ENCODE assay signal across 8 cellular contexts in the genomic region with DNA sequence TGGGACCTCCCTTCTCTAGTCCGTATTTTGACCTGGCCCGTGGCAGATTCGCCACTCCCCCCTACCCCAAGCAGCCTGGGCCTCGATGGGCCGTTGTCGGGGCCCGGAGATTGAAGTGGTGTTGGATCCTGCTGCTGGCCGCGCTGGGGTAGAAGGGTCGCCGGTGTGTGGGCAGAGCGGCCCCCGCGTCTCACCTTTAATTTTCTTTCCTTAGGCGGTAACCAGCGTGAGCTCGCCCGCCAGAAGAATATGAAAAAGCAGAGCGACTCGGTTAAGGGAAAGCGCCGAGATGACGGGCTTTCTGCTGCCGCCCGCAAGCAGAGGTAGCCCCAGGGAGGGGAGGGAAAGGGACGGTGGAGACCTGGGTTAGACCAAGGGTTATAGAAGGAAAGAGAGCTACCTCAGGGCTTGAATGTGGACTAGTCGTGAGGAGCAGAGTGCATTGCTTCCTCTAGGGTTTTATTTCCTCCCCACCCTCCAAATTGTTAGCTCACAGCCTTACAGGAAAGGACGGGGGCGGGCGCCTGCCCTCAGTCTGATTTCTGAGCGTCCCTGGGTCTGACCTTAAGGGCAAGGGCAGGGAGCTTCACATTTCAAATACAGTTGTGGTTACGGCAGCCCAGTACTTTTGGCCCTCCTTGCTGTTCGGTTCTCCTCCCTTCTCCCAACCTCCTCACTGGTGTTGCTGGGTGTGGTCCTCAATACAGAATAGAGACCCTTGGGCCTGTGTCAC. TPM values are rescaled to one million over a fixed set of nuclear protein-coding genes. Genes with fewer than 3 reads are reported as not detected.
DNase-seq lines count a peak whose midpoint lies in the region; ATAC-seq, FAIRE-seq and TF ChIP-seq lines count a peak whose summit lies in the region.

No MANE protein-coding gene starts in this region.

- H3K36me3 ChIP-seq in PC-3 (ENCODE audit: low read depth, low read length) (peaks cover 30% of the 10 kb centered on the region), K562 (ENCODE audit: control insufficient read depth, insufficient read depth, low read length) (peaks cover 43% of the 10 kb centered on the region), keratinocyte (ENCODE audit: control insufficient read depth in 2 of 2, extremely low read depth in 1 of 2, insufficient read depth in 2 of 2, low read length in 2 of 2) (peaks cover 19 to 37% of the 10 kb centered on the region in 2 experiments)

- intact Hi-C loops in PC-3 (cut with micrococcal nuclease) (loop anchor here (2.0 kb wide), 1 partner anchor 16 kb away; a partner anchor contains a TSS), K562 (cut with micrococcal nuclease) (no loop called here)

- H3K79me2 ChIP-seq in PC-3 (ENCODE audit: low read length), result peaks cover 35% of the 10 kb centered on the region
- peaks cover 36% of the 10 kb centered on the region for H3K79me2 ChIP-seq in K562 (ENCODE audit: control insufficient read depth, insufficient read depth, low read length)
- H3K79me2 ChIP-seq in keratinocyte (ENCODE audit: control insufficient read depth, insufficient read depth, low read length), result peaks cover 33% of the 10 kb centered on the region

- in situ Hi-C loops in K562 (cut with MboI), result no loop called here

- peaks cover 4% of the 10 kb centered on the region for H3F3A ChIP-seq in PC-3 (ENCODE audit: low read length, unreplicated experiment)

- H3K27ac ChIP-seq in PC-3 (ENCODE audit: low read length), result peak overlapping the region; percentile 74
- peak overlapping the region; percentile 99 for H3K27ac ChIP-seq in K562 (ENCODE audit: extremely low read depth, low read depth, low read length)
- H3K27ac ChIP-seq in keratinocyte (ENCODE audit: control insufficient read depth, insufficient read depth, low read length), result peak overlapping the region; percentile 97

- BruUV-seq in PC-3 (replicated peaks; lab: Mats Ljungman, UMichigan) (TSS peak; percentile 65), K562 (replicated peaks; lab: Mats Ljungman, UMichigan) (no TSS peak)

- peak overlapping the region; percentile 100 for H3K27ac Mint-ChIP-seq in stimulated activated naive B cell treated with anti-CD40 and anti-IgM and Interleukin-4, amounts not matched to agents 10 μg/mL and 1 μg/mL and 100 μg/mL, for 72 hours

- under 1% methylated on average over 33 of the region's 33 CpGs for WGBS in K562 (ENCODE audit: insufficient coverage, low coverage, missing lambda C conversion rate)

- CTCF ChIA-PET in PC-3 (lab: Charles Lee) (no interaction called here), K562 (lab: Yijun Ruan, JAX; ENCODE audit: low intra/inter-chr PET ratio) (no interaction called here)

- TF ChIP-seq CTCF in PC-3 (conservative IDR thresholded peaks at IDR 0.05; ENCODE audit: low read depth, low read length) (no peak), K562 (IDR thresholded peaks at IDR 0.05 in 2 of 3, conservative IDR thresholded peaks at IDR 0.05 in 1 of 3; ENCODE audit: insufficient read depth in 2 of 3, low read depth in 1 of 3, low read length in 3 of 3) (no peak), keratinocyte (optimal IDR thresholded peaks at IDR 0.05 in 1 of 3, IDR thresholded peaks at IDR 0.05 in 1 of 3, conservative IDR thresholded peaks at IDR 0.05 in 1 of 3; ENCODE audit: extremely low read depth in 1 of 3, insufficient read depth in 2 of 3, low read length in 3 of 3) (peak in 1 of 3 experiments; percentile 17)

- H3K27me3 ChIP-seq in PC-3 (ENCODE audit: low read length) (no peaks in the 10 kb centered on the region), K562 (ENCODE audit: control insufficient read depth in 2 of 2, insufficient read depth in 2 of 2, low read length in 2 of 2) (no peaks in the 10 kb centered on the region), keratinocyte (ENCODE audit: control insufficient read depth, extremely low read depth, insufficient read depth, low read length) (no peaks in the 10 kb centered on the region)

- peak overlapping the region; percentile 73 for H2AFZ ChIP-seq in PC-3 (ENCODE audit: low read length)
- 0 out of 2 replicates have a peak overlapping the region, but pooled peaks have one; percentile 25 for H2AFZ ChIP-seq in K562 (ENCODE audit: low read depth, low read length)
- H2AFZ ChIP-seq in keratinocyte (ENCODE audit: control insufficient read depth, low read length), result no peak overlapping the region

- TF ChIP-seq EP300 in K562 (IDR thresholded peaks at IDR 0.05; ENCODE audit: low read length), result no peak

- H3K9me3 ChIP-seq in PC-3 (ENCODE audit: low read length) (no peaks in the 10 kb centered on the region), K562 (replicated peaks; ENCODE audit: control insufficient read depth, insufficient read depth, low read depth, low read length) (no peaks in the 10 kb centered on the region), keratinocyte (ENCODE audit: control insufficient read depth, low read depth, low read length) (no peaks in the 10 kb centered on the region)

- peak overlapping the region; percentile 96 for H3K4me3 ChIP-seq in PC-3 (ENCODE audit: low read length)
- H3K4me3 ChIP-seq in K562, result peak overlapping the region; percentile 95
- peak overlapping the region; percentile 94 to 96 (median 94) for H3K4me3 ChIP-seq in keratinocyte (ENCODE audit: control insufficient read depth in 2 of 3, extremely low read depth in 1 of 3, insufficient read depth in 2 of 3, low read depth in 1 of 3, low read length in 3 of 3)

- peak overlapping the region; percentile 99 for H3K9ac ChIP-seq in PC-3 (ENCODE audit: low read length)
- peak overlapping the region; percentile 100 for H3K9ac ChIP-seq in K562 (ENCODE audit: insufficient read depth in 1 of 2, low read depth in 2 of 2, low read length in 2 of 2)
- peak overlapping the region; percentile 100 for H3K9ac ChIP-seq in keratinocyte (ENCODE audit: control insufficient read depth, extremely low read depth, insufficient read depth, low read length)

- H3K4me3 Mint-ChIP-seq in stimulated activated naive B cell treated with anti-CD40 and anti-IgM and Interleukin-4, amounts not matched to agents 10 μg/mL and 1 μg/mL and 100 μg/mL, for 72 hours, result peak overlapping the region; percentile 98 to 99

- H4K20me1 ChIP-seq in PC-3 (ENCODE audit: low read length), result peaks cover 5% of the 10 kb centered on the region; the same call in 1 of the 2 replicates
- H4K20me1 ChIP-seq in K562 (replicated peaks; ENCODE audit: control insufficient read depth, insufficient read depth, low read length), result peaks cover 17% of the 10 kb centered on the region; the same call in 1 of the 2 replicates
- no peaks in the 10 kb centered on the region for H4K20me1 ChIP-seq in keratinocyte (ENCODE audit: control insufficient read depth, extremely low read depth, insufficient read depth, low read length)

- TF ChIP-seq POLR2A in GM12891 (IDR thresholded peaks at IDR 0.05; ENCODE audit: low read depth, low read length), result peak; percentile 41; the same call in 1 of the 2 replicates
- no peak for TF ChIP-seq POLR2A in K562 (conservative IDR thresholded peaks at IDR 0.05)

- no peaks in the 10 kb centered on the region for H3K9me2 ChIP-seq in PC-3 (replicated peaks; ENCODE audit: low read length)

- peaks cover 17% of the 10 kb centered on the region for H3K9me1 ChIP-seq in K562 (ENCODE audit: control insufficient read depth, insufficient read depth, low read length)
- H3K9me1 ChIP-seq in keratinocyte (ENCODE audit: control insufficient read depth, extremely low read depth, insufficient read depth, low read length), result no peaks in the 10 kb centered on the region

- DNase-seq in GM12891 (ENCODE audit: insufficient read length, low spot score) (no peak), PC-3 (peak; percentile 20), K562 (ENCODE audit: extremely low read depth in 1 of 4, low spot score in 3 of 4) (peak in 3 of 4 experiments; percentile 34 to 72 (median 59)), keratinocyte (ENCODE audit: low read depth, low spot score) (no peak), NCI-H2107 (lab: John Stamatoyannopoulos, UW) (no peak)
- DNase-seq in stimulated activated naive B cell treated with anti-CD40 and anti-IgM and Interleukin-4, amounts not matched to agents 10 μg/mL and 1 μg/mL and 100 μg/mL, for 72 hours, result peak; percentile 19

- dilution Hi-C loops in keratinocyte (cut with MboI; ENCODE audit: extremely low pct_ligation_motif_present, low sequenced_read_pairs), result no loop called here

- FAIRE-seq in GM12891 (lab: Jason Lieb, UNC) (no peak), K562 (lab: Jason Lieb, UNC) (no peak), keratinocyte (lab: Jason Lieb, UNC) (no peak)

- H3K27me3 Mint-ChIP-seq in stimulated activated naive B cell treated with anti-CD40 and anti-IgM and Interleukin-4, amounts not matched to agents 10 μg/mL and 1 μg/mL and 100 μg/mL, for 72 hours, result no peaks in the 10 kb centered on the region

- H3K9me3 Mint-ChIP-seq in stimulated activated naive B cell treated with anti-CD40 and anti-IgM and Interleukin-4, amounts not matched to agents 10 μg/mL and 1 μg/mL and 100 μg/mL, for 72 hours, result no peaks in the 10 kb centered on the region

- peaks cover 29 to 66% of the 10 kb centered on the region in 2 donors for H3K4me1 Mint-ChIP-seq in stimulated activated naive B cell treated with anti-CD40 and anti-IgM and Interleukin-4, amounts not matched to agents 10 μg/mL and 1 μg/mL and 100 μg/mL, for 72 hours

- no peak for TF ChIP-seq RAD21 in K562 (CRISPR knock-in tag; conservative IDR thresholded peaks at IDR 0.05 in 1 of 2, IDR thresholded peaks at IDR 0.05 in 1 of 2)

- H3K4me2 ChIP-seq in PC-3 (ENCODE audit: low read length) (peak overlapping the region; percentile 90), K562 (ENCODE audit: insufficient read depth, low read length) (peak overlapping the region; percentile 96), keratinocyte (ENCODE audit: control insufficient read depth, extremely low read depth, insufficient read depth, low read depth, low read length) (peak overlapping the region; percentile 95)

- H3K4me1 ChIP-seq in PC-3 (ENCODE audit: insufficient read depth, low read length), result peaks cover 41% of the 10 kb centered on the region
- H3K4me1 ChIP-seq in K562 (replicated peaks in 1 of 2; ENCODE audit: control insufficient read depth in 2 of 2, insufficient read depth in 2 of 2, low read length in 2 of 2), result peaks cover 26 to 35% of the 10 kb centered on the region in 2 experiments
- H3K4me1 ChIP-seq in keratinocyte (ENCODE audit: control insufficient read depth, extremely low read depth, insufficient read depth, low read length), result peaks cover 17% of the 10 kb centered on the region

- peaks cover 33 to 50% of the 10 kb centered on the region in 2 donors for H3K36me3 Mint-ChIP-seq in stimulated activated naive B cell treated with anti-CD40 and anti-IgM and Interleukin-4, amounts not matched to agents 10 μg/mL and 1 μg/mL and 100 μg/mL, for 72 hours

- POLR2A ChIA-PET in PC-3 (lab: Charles Lee; ENCODE audit: unreplicated experiment), result interaction anchor here (0.6 kb wide), 1 partner anchor 16 kb away, joined by 3 read pairs; no protein-coding TSS in a partner anchor
- POLR2A ChIA-PET in K562 (lab: Yijun Ruan, JAX), result interaction anchor here (0.7 to 6.1 kb wide), 7 partner anchors 9 to 381 kb away, joined by 3 to 29 read pairs (median 8); a partner anchor contains a TSS

- no peak for ATAC-seq in PC-3
- peak; percentile 14 for ATAC-seq in K562
- ATAC-seq in stimulated activated naive B cell treated with anti-CD40 and anti-IgM and Interleukin-4, amounts not matched to agents 10 μg/mL and 1 μg/mL and 100 μg/mL, for 72 hours (replicated peaks), result no peak
- ATAC-seq in HG03520 (IDR thresholded peaks at IDR 0.05; ENCODE audit: unreplicated experiment), result no peak
- no peak for ATAC-seq in GM21515 (IDR thresholded peaks at IDR 0.05; ENCODE audit: unreplicated experiment)

RNA-seq across cellular contexts. Expression of a gene that starts 0.8 kb away (rescaled TPM):
- 1,476 TPM for polyA plus RNA-seq in GM12891 (2012; ENCODE audit: low read depth, missing spikeins)
- total RNA-seq in PC-3 (2014; rRNA removed) (665 and 756 TPM in 2 replicates), K562 (2014; rRNA removed) (504 and 539 TPM in 2 replicates), K562 (2014; rRNA removed; fragmentation: Illumina TruSeq; extraction: Trizol) (330 and 497 TPM in 2 replicates), K562 (2015; rRNA removed; fragmentation: Illumina TruSeq; extraction: Trizol) (505 and 539 TPM in 2 replicates), K562 (2021) (867 and 903 TPM in 2 replicates)
- total RNA-seq in K562 (2011; cell fraction: chromatin; rRNA removed; ENCODE audit: low replicate concordance), result 218 and 403 TPM in 2 replicates
- 324 and 335 TPM in 2 replicates for total RNA-seq in K562 (2011; cell fraction: nucleolus; rRNA removed)
- total RNA-seq in K562 (2011; cell fraction: nucleoplasm; rRNA removed), result 384 and 484 TPM in 2 replicates
- polyA plus RNA-seq in K562 (2011; rRNA removed) (829 and 915 TPM in 2 replicates), K562 (2014; fragmentation: Illumina TruSeq; extraction: Trizol) (1,117 and 1,415 TPM in 2 replicates), K562 (2014; fragmentation: Nextera tagmentation; extraction: Ambion mirVana) (1,000 to 10,000 TPM; 2,726 to 3,360 TPM), K562 (2014; rRNA removed) (1,025 and 1,310 TPM in 2 replicates), keratinocyte (534 to 968 TPM (median 719 TPM) in 3 replicates)
- 1,193 and 1,426 TPM in 2 replicates for polyA plus RNA-seq in K562 (2011; cell fraction: cytosol; rRNA removed)
- polyA plus RNA-seq in K562 (2011; cell fraction: nucleus; rRNA removed), result 959 and 1,088 TPM in 2 replicates
- polyA plus RNA-seq in K562 (2012), result 922 and 1,325 TPM in 2 replicates
- 168 and 202 TPM in 2 replicates for polyA minus RNA-seq in K562 (2011; rRNA and poly(A)+ RNA removed)
- 213 and 218 TPM in 2 replicates for polyA minus RNA-seq in K562 (2011; cell fraction: cytosol; rRNA and poly(A)+ RNA removed)
- 104 and 170 TPM in 2 replicates for polyA minus RNA-seq in K562 (2011; cell fraction: nucleus; rRNA and poly(A)+ RNA removed)
- 322 TPM for polyA plus RNA-seq in keratinocyte (2011; ENCODE audit: low read depth)
- polyA plus RNA-seq in keratinocyte (2011; cell fraction: cytosol; rRNA removed), result 946 and 1,578 TPM in 2 replicates
- polyA plus RNA-seq in keratinocyte (2011; cell fraction: nucleus; rRNA removed), result 342 and 481 TPM in 2 replicates
- 796 and 1,089 TPM in 2 replicates for polyA plus RNA-seq in keratinocyte (2012; ENCODE audit: low replicate concordance)
- polyA minus RNA-seq in keratinocyte, result 191 to 493 TPM (median 480 TPM) in 3 replicates
- polyA minus RNA-seq in keratinocyte (2011; cell fraction: cytosol; rRNA and poly(A)+ RNA removed), result 254 TPM
- 50.3 and 53.9 TPM in 2 replicates for polyA minus RNA-seq in keratinocyte (2011; cell fraction: nucleus; rRNA and poly(A)+ RNA removed)

RNA-seq across cellular contexts. Expression of a gene that starts 7.1 kb away (rescaled TPM):
- not detected for polyA plus RNA-seq in GM12891 (2012; ENCODE audit: low read depth, missing spikeins)
- total RNA-seq in PC-3 (2014; rRNA removed), result not detected in 2 replicates
- 0.83 and 1.1 TPM in 2 replicates for total RNA-seq in K562 (2011; cell fraction: chromatin; rRNA removed; ENCODE audit: low replicate concordance)
- 0.50 and 0.53 TPM in 2 replicates for total RNA-seq in K562 (2011; cell fraction: nucleolus; rRNA removed)
- total RNA-seq in K562 (2011; cell fraction: nucleoplasm; rRNA removed), result 0.46 and 0.59 TPM in 2 replicates
- total RNA-seq in K562 (2014; rRNA removed), result 0.24 TPM in 1 of 2 replicates, not detected in the other
- total RNA-seq in K562 (2014; rRNA removed; fragmentation: Illumina TruSeq; extraction: Trizol), result 0.13 TPM in 1 of 2 replicates, not detected in the other
- total RNA-seq in K562 (2015; rRNA removed; fragmentation: Illumina TruSeq; extraction: Trizol), result 0.08 and 0.14 TPM in 2 replicates
- total RNA-seq in K562 (2021), result 0.16 and 0.22 TPM in 2 replicates
- polyA plus RNA-seq in K562 (2011; rRNA removed), result 0.18 TPM in 2 replicates
- polyA plus RNA-seq in K562 (2011; cell fraction: cytosol; rRNA removed), result 0.07 and 0.13 TPM in 2 replicates
- 0.14 and 0.28 TPM in 2 replicates for polyA plus RNA-seq in K562 (2011; cell fraction: nucleus; rRNA removed)
- 0.07 TPM in 1 of 2 replicates, not detected in the other for polyA plus RNA-seq in K562 (2012)
- polyA plus RNA-seq in K562 (2014; fragmentation: Illumina TruSeq; extraction: Trizol), result 0.06 and 0.18 TPM in 2 replicates
- under 1 TPM; 0.23 to 0.48 TPM for polyA plus RNA-seq in K562 (2014; fragmentation: Nextera tagmentation; extraction: Ambion mirVana)
- 0.23 and 0.86 TPM in 2 replicates for polyA plus RNA-seq in K562 (2014; rRNA removed)
- polyA minus RNA-seq in K562 (2011; rRNA and poly(A)+ RNA removed), result 0.18 and 0.32 TPM in 2 replicates
- polyA minus RNA-seq in K562 (2011; cell fraction: cytosol; rRNA and poly(A)+ RNA removed), result not detected in 2 replicates
- polyA minus RNA-seq in K562 (2011; cell fraction: nucleus; rRNA and poly(A)+ RNA removed), result 0.11 and 0.27 TPM in 2 replicates
- polyA plus RNA-seq in keratinocyte, result 0.05 to 0.14 TPM in 2 of 3 replicates, not detected in the other
- polyA plus RNA-seq in keratinocyte (2011; ENCODE audit: low read depth), result 0.17 TPM
- polyA plus RNA-seq in keratinocyte (2011; cell fraction: cytosol; rRNA removed), result not detected in 2 replicates
- polyA plus RNA-seq in keratinocyte (2011; cell fraction: nucleus; rRNA removed), result 0.08 and 0.09 TPM in 2 replicates
- polyA plus RNA-seq in keratinocyte (2012; ENCODE audit: low replicate concordance), result not detected in 2 replicates
- not detected in 3 replicates for polyA minus RNA-seq in keratinocyte
- polyA minus RNA-seq in keratinocyte (2011; cell fraction: cytosol; rRNA and poly(A)+ RNA removed), result not detected
- polyA minus RNA-seq in keratinocyte (2011; cell fraction: nucleus; rRNA and poly(A)+ RNA removed), result not detected in 2 replicates

RNA-seq across cellular contexts. Expression of a gene that starts 7.5 kb away (rescaled TPM):
- 10.4 TPM for polyA plus RNA-seq in GM12891 (2012; ENCODE audit: low read depth, missing spikeins)
- 22.8 and 29.4 TPM in 2 replicates for total RNA-seq in PC-3 (2014; rRNA removed)
- 43.0 and 50.8 TPM in 2 replicates for total RNA-seq in K562 (2011; cell fraction: chromatin; rRNA removed; ENCODE audit: low replicate concordance)
- total RNA-seq in K562 (2011; cell fraction: nucleolus; rRNA removed), result 31.5 and 32.9 TPM in 2 replicates
- total RNA-seq in K562 (2011; cell fraction: nucleoplasm; rRNA removed), result 41.6 and 66.5 TPM in 2 replicates
- total RNA-seq in K562 (2014; rRNA removed), result 21.1 and 40.6 TPM in 2 replicates
- 6.5 and 7.2 TPM in 2 replicates for total RNA-seq in K562 (2014; rRNA removed; fragmentation: Illumina TruSeq; extraction: Trizol)
- 6.0 and 9.0 TPM in 2 replicates for total RNA-seq in K562 (2015; rRNA removed; fragmentation: Illumina TruSeq; extraction: Trizol)
- total RNA-seq in K562 (2021), result 23.7 and 27.7 TPM in 2 replicates
- polyA plus RNA-seq in K562 (2011; rRNA removed), result 25.8 and 28.0 TPM in 2 replicates
- polyA plus RNA-seq in K562 (2011; cell fraction: cytosol; rRNA removed), result 1.8 and 4.5 TPM in 2 replicates
- polyA plus RNA-seq in K562 (2011; cell fraction: nucleus; rRNA removed), result 20.3 and 23.9 TPM in 2 replicates
- 3.3 and 8.7 TPM in 2 replicates for polyA plus RNA-seq in K562 (2012)
- 17.5 and 26.1 TPM in 2 replicates for polyA plus RNA-seq in K562 (2014; fragmentation: Illumina TruSeq; extraction: Trizol)
- polyA plus RNA-seq in K562 (2014; fragmentation: Nextera tagmentation; extraction: Ambion mirVana), result 1 to 10 TPM; 9.6 TPM
- polyA plus RNA-seq in K562 (2014; rRNA removed), result 22.7 and 33.9 TPM in 2 replicates
- polyA minus RNA-seq in K562 (2011; rRNA and poly(A)+ RNA removed), result 11.6 and 13.6 TPM in 2 replicates
- 19.9 and 20.8 TPM in 2 replicates for polyA minus RNA-seq in K562 (2011; cell fraction: cytosol; rRNA and poly(A)+ RNA removed)
- 8.5 and 17.2 TPM in 2 replicates for polyA minus RNA-seq in K562 (2011; cell fraction: nucleus; rRNA and poly(A)+ RNA removed)
- 8.8 to 27.5 TPM (median 11.7 TPM) in 3 replicates for polyA plus RNA-seq in keratinocyte
- 11.0 TPM for polyA plus RNA-seq in keratinocyte (2011; ENCODE audit: low read depth)
- 5.8 and 6.3 TPM in 2 replicates for polyA plus RNA-seq in keratinocyte (2011; cell fraction: cytosol; rRNA removed)
- polyA plus RNA-seq in keratinocyte (2011; cell fraction: nucleus; rRNA removed), result 5.4 and 6.0 TPM in 2 replicates
- polyA plus RNA-seq in keratinocyte (2012; ENCODE audit: low replicate concordance), result 3.3 and 5.3 TPM in 2 replicates
- 2.2 to 5.3 TPM (median 3.2 TPM) in 3 replicates for polyA minus RNA-seq in keratinocyte
- 24.7 TPM for polyA minus RNA-seq in keratinocyte (2011; cell fraction: cytosol; rRNA and poly(A)+ RNA removed)
- polyA minus RNA-seq in keratinocyte (2011; cell fraction: nucleus; rRNA and poly(A)+ RNA removed), result 2.5 and 5.3 TPM in 2 replicates

RNA-seq across cellular contexts. Expression of a gene that starts 16.2 kb away (rescaled TPM):
- polyA plus RNA-seq in GM12891 (2012; ENCODE audit: low read depth, missing spikeins), result 17.9 TPM
- 15.0 and 35.8 TPM in 2 replicates for total RNA-seq in PC-3 (2014; rRNA removed)
- total RNA-seq in K562 (2011; cell fraction: chromatin; rRNA removed; ENCODE audit: low replicate concordance), result 4.3 and 5.0 TPM in 2 replicates
- 4.3 and 6.3 TPM in 2 replicates for total RNA-seq in K562 (2011; cell fraction: nucleolus; rRNA removed)
- 2.8 and 3.9 TPM in 2 replicates for total RNA-seq in K562 (2011; cell fraction: nucleoplasm; rRNA removed)
- total RNA-seq in K562 (2014; rRNA removed), result 2.9 and 5.2 TPM in 2 replicates
- total RNA-seq in K562 (2014; rRNA removed; fragmentation: Illumina TruSeq; extraction: Trizol), result 1.9 and 2.6 TPM in 2 replicates
- total RNA-seq in K562 (2015; rRNA removed; fragmentation: Illumina TruSeq; extraction: Trizol), result 1.5 TPM in 2 replicates
- 0.80 and 1.9 TPM in 2 replicates for total RNA-seq in K562 (2021)
- polyA plus RNA-seq in K562 (2011; rRNA removed), result 0.96 and 2.6 TPM in 2 replicates
- 0.59 and 3.0 TPM in 2 replicates for polyA plus RNA-seq in K562 (2011; cell fraction: cytosol; rRNA removed)
- 3.2 and 5.4 TPM in 2 replicates for polyA plus RNA-seq in K562 (2011; cell fraction: nucleus; rRNA removed)
- 1.2 and 2.0 TPM in 2 replicates for polyA plus RNA-seq in K562 (2012)
- polyA plus RNA-seq in K562 (2014; fragmentation: Illumina TruSeq; extraction: Trizol), result 1.8 and 2.6 TPM in 2 replicates
- polyA plus RNA-seq in K562 (2014; fragmentation: Nextera tagmentation; extraction: Ambion mirVana), result 1 to 10 TPM; 2.9 to 3.6 TPM
- polyA plus RNA-seq in K562 (2014; rRNA removed), result 3.0 and 3.9 TPM in 2 replicates
- polyA minus RNA-seq in K562 (2011; rRNA and poly(A)+ RNA removed), result 0.87 and 3.2 TPM in 2 replicates
- polyA minus RNA-seq in K562 (2011; cell fraction: cytosol; rRNA and poly(A)+ RNA removed), result 1.9 TPM in 1 of 2 replicates, not detected in the other
- polyA minus RNA-seq in K562 (2011; cell fraction: nucleus; rRNA and poly(A)+ RNA removed), result 2.0 and 4.8 TPM in 2 replicates
- 10.6 to 52.2 TPM (median 17.9 TPM) in 3 replicates for polyA plus RNA-seq in keratinocyte
- 28.3 TPM for polyA plus RNA-seq in keratinocyte (2011; ENCODE audit: low read depth)
- 25.9 and 27.2 TPM in 2 replicates for polyA plus RNA-seq in keratinocyte (2011; cell fraction: cytosol; rRNA removed)
- 50.6 and 51.3 TPM in 2 replicates for polyA plus RNA-seq in keratinocyte (2011; cell fraction: nucleus; rRNA removed)
- 10.4 and 22.5 TPM in 2 replicates for polyA plus RNA-seq in keratinocyte (2012; ENCODE audit: low replicate concordance)
- polyA minus RNA-seq in keratinocyte, result 17.1 to 57.7 TPM (median 25.7 TPM) in 3 replicates
- 29.7 TPM for polyA minus RNA-seq in keratinocyte (2011; cell fraction: cytosol; rRNA and poly(A)+ RNA removed)
- 22.2 and 25.0 TPM in 2 replicates for polyA minus RNA-seq in keratinocyte (2011; cell fraction: nucleus; rRNA and poly(A)+ RNA removed)

RNA-seq across cellular contexts. Expression of a gene that starts 31.6 kb away (rescaled TPM):
- 42.0 TPM for polyA plus RNA-seq in GM12891 (2012; ENCODE audit: low read depth, missing spikeins)
- 18.5 and 18.6 TPM in 2 replicates for total RNA-seq in PC-3 (2014; rRNA removed)
- total RNA-seq in K562 (2011; cell fraction: chromatin; rRNA removed; ENCODE audit: low replicate concordance), result 14.8 and 40.8 TPM in 2 replicates
- total RNA-seq in K562 (2011; cell fraction: nucleolus; rRNA removed), result 11.4 and 14.7 TPM in 2 replicates
- 17.6 and 18.2 TPM in 2 replicates for total RNA-seq in K562 (2011; cell fraction: nucleoplasm; rRNA removed)
- total RNA-seq in K562 (2014; rRNA removed), result 35.9 and 44.6 TPM in 2 replicates
- total RNA-seq in K562 (2014; rRNA removed; fragmentation: Illumina TruSeq; extraction: Trizol), result 64.1 and 72.5 TPM in 2 replicates
- 57.1 and 59.8 TPM in 2 replicates for total RNA-seq in K562 (2015; rRNA removed; fragmentation: Illumina TruSeq; extraction: Trizol)
- total RNA-seq in K562 (2021), result 34.3 and 37.1 TPM in 2 replicates
- 25.1 and 37.4 TPM in 2 replicates for polyA plus RNA-seq in K562 (2011; rRNA removed)
- polyA plus RNA-seq in K562 (2011; cell fraction: cytosol; rRNA removed), result 15.0 and 21.6 TPM in 2 replicates
- 10.3 and 13.6 TPM in 2 replicates for polyA plus RNA-seq in K562 (2011; cell fraction: nucleus; rRNA removed)
- 29.5 and 44.8 TPM in 2 replicates for polyA plus RNA-seq in K562 (2012)
- 57.8 and 62.8 TPM in 2 replicates for polyA plus RNA-seq in K562 (2014; fragmentation: Illumina TruSeq; extraction: Trizol)
- polyA plus RNA-seq in K562 (2014; fragmentation: Nextera tagmentation; extraction: Ambion mirVana), result 10 to 100 TPM; 34.9 to 64.0 TPM
- polyA plus RNA-seq in K562 (2014; rRNA removed), result 38.9 and 48.2 TPM in 2 replicates
- 58.4 and 65.1 TPM in 2 replicates for polyA minus RNA-seq in K562 (2011; rRNA and poly(A)+ RNA removed)
- polyA minus RNA-seq in K562 (2011; cell fraction: cytosol; rRNA and poly(A)+ RNA removed), result 11.1 and 18.8 TPM in 2 replicates
- 5.8 and 14.3 TPM in 2 replicates for polyA minus RNA-seq in K562 (2011; cell fraction: nucleus; rRNA and poly(A)+ RNA removed)
- 20.0 to 33.1 TPM (median 25.6 TPM) in 3 replicates for polyA plus RNA-seq in keratinocyte
- 64.6 TPM for polyA plus RNA-seq in keratinocyte (2011; ENCODE audit: low read depth)
- polyA plus RNA-seq in keratinocyte (2011; cell fraction: cytosol; rRNA removed), result 22.3 and 30.8 TPM in 2 replicates
- 30.1 and 43.2 TPM in 2 replicates for polyA plus RNA-seq in keratinocyte (2011; cell fraction: nucleus; rRNA removed)
- 32.8 and 35.7 TPM in 2 replicates for polyA plus RNA-seq in keratinocyte (2012; ENCODE audit: low replicate concordance)
- polyA minus RNA-seq in keratinocyte, result 6.1 to 15.9 TPM (median 14.0 TPM) in 3 replicates
- polyA minus RNA-seq in keratinocyte (2011; cell fraction: cytosol; rRNA and poly(A)+ RNA removed), result 19.8 TPM
- 11.6 and 18.8 TPM in 2 replicates for polyA minus RNA-seq in keratinocyte (2011; cell fraction: nucleus; rRNA and poly(A)+ RNA removed)

Comparison
In these comparisons a context has a peak if more than half of its experiments do, and no peak if none do; other contexts are left out.
1. DNase-seq: peak in PC-3 (single experiment), K562 (3 of 4) and stimulated activated naive B cell treated with anti-CD40 and anti-IgM and Interleukin-4, amounts not matched to agents 10 μg/mL and 1 μg/mL and 100 μg/mL, for 72 hours (single experiment); none in GM12891 (single experiment), keratinocyte (single experiment) and NCI-H2107 (single experiment).
2. Peak in every context shown above with its lines, with median percentiles within 50 percentile points of each other: H3K27ac ChIP-seq, H3K4me2 ChIP-seq, H3K4me3 ChIP-seq and H3K9ac ChIP-seq.